ENCODE assay signal across 1 cellular context in genomic region chrX:38124000-38124399, GRCh38.
TF ChIP-seq lines count a peak whose summit lies in the region.

No MANE protein-coding gene starts in this region.

TF ChIP-seq in K562, 482 proteins besides CTCF, POLR2A, EP300 and RAD21 (continued from another document):
- TF ChIP-seq CREB5 (CRISPR knock-in tag; IDR thresholded peaks at IDR 0.05) (no peak), C11orf30 (IDR thresholded peaks at IDR 0.05; ENCODE audit: low read depth) (peak; percentile 42), ZNF316 (IDR thresholded peaks at IDR 0.05) (peak; percentile 58; the same call in 1 of the 2 replicates), ZKSCAN8 (CRISPR knock-in tag; IDR thresholded peaks at IDR 0.05) (no peak), LCOR (CRISPR knock-in tag; IDR thresholded peaks at IDR 0.05) (no peak), RAD51 (IDR thresholded peaks at IDR 0.05; ENCODE audit: borderline replicate concordance, low read depth) (peak; percentile 51; the same call in 1 of the 2 replicates), GABPA (tag; conservative IDR thresholded peaks at IDR 0.05; ENCODE audit: low read depth) (no peak), SMARCB1 (IDR thresholded peaks at IDR 0.05; ENCODE audit: insufficient read length, low read depth) (no peak), ATF4 (CRISPR knock-in tag; IDR thresholded peaks at IDR 0.05) (no peak), MAFF (IDR thresholded peaks at IDR 0.05; ENCODE audit: low read length) (peak; percentile 34; the same call in 1 of the 2 replicates), SIX5 (IDR thresholded peaks at IDR 0.05; ENCODE audit: borderline replicate concordance in 1 of 2, insufficient read depth in 1 of 2, low read depth in 1 of 2, low read length in 2 of 2) (peak; percentile 34 to 41; a peak in 2 of 4 replicates), HCFC1 (IDR thresholded peaks at IDR 0.05; ENCODE audit: low read depth, low read length) (peak; percentile 73)
